34 cellular contexts compared by ENCODE assay signal in the genomic region with DNA sequence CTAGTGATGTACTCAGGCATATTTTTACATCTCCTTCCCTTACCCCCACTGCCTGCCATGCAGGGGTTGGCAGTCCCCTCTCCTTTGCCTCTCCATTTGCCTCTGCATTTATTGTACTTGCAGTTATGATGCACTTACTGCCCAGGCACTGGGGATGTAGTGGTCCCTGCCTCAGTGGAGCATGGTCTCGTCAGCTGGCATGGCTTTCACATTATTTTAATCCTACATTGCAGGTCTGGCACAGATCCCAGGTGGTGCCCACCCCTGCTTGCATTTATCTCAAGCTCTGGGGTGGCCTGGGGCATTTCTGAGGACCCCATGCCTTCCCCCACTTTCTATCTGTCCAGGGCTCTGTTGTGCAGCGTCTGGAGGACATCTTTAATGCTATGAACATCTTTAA. TPM values are rescaled to one million over a fixed set of nuclear protein-coding genes. Genes with fewer than 3 reads are reported as not detected.
"Had no signal": no experiment of that assay in that cellular context is flagged by ENCODE, and none has a peak within 500 bp of the region (broad histone marks: within the 10 kb centered on the region; RNA-seq: fewer than 3 reads in every experiment).

No MANE protein-coding gene starts in this region.

- H3K9me3 ChIP-seq: adrenal gland, body of pancreas, breast epithelium had no signal

- DNase-seq: activated B cell treated with CpG ODN at 0.5 μM for 24 hours; activated CD4-positive, alpha-beta memory T cell treated with anti-CD3 and anti-CD28 coated beads for 36 hours; activated CD4-positive, alpha-beta T cell treated with anti-CD3 and anti-CD28 coated beads for 4 hours; activated CD4-positive, alpha-beta T cell treated with anti-CD3 and anti-CD28 coated beads, Interleukin-2, amount 10 ng/mL, durations not matched to agents 24 days and 14 days; activated CD4-positive, alpha-beta T cell treated with anti-CD3 and anti-CD28 coated beads, Interleukin-2, amount 50 U/mL, for 1 hour; activated CD4-positive, alpha-beta T cell treated with anti-CD3 and anti-CD28 coated beads, Interleukin-2, amount 50 U/mL, for 4 hours; activated CD4-positive, CD25-positive, alpha-beta regulatory T cell treated with anti-CD3 and anti-CD28 coated beads, Interleukin-2, amount 50 U/mL, for 72 hours; activated CD8-positive, alpha-beta memory T cell treated with anti-CD3 and anti-CD28 coated beads, Interleukin-2, amount 50 U/mL, for 4 hours; activated CD8-positive, alpha-beta T cell treated with anti-CD3 and anti-CD28 coated beads for 36 hours; activated effector memory CD4-positive, alpha-beta T cell treated with anti-CD3 and anti-CD28 coated beads, Interleukin-2, amount 50 U/mL, for 16 hours; activated gamma-delta T cell treated with Interleukin-2 at 50 U/mL for 16 hours; activated naive CD4-positive, alpha-beta T cell; activated naive CD4-positive, alpha-beta T cell treated with anti-CD3 and anti-CD28 coated beads for 36 hours; activated naive CD4-positive, alpha-beta T cell treated with anti-CD3 and anti-CD28 coated beads, Interleukin-2, amount 50 U/mL, for 16 hours; activated naive CD8-positive, alpha-beta T cell treated with anti-CD3 and anti-CD28 coated beads for 36 hours; activated T-cell treated with anti-CD3 and anti-CD28 coated beads for 4 hours; activated T-cell treated with anti-CD3 and anti-CD28 coated beads, Interleukin-2, amount 50 U/mL, for 1 hour; activated T-cell treated with anti-CD3 and anti-CD28 coated beads, Interleukin-2, amount 50 U/mL, for 4 hours; activated T-cell treated with anti-CD3 and anti-CD28 coated beads, Interleukin-2, amount 50 U/mL, for 72 hours; adrenal gland; amniotic stem cell; body of pancreas; brain microvascular endothelial cell; central memory CD4-positive, alpha-beta T cell; T-cell; T-helper 17 cell; T1000 had no signal

- H3K4me1 Mint-ChIP-seq: activated CD4-positive, alpha-beta T cell treated with anti-CD3 and anti-CD28 coated beads, Interleukin-2, amount 10 ng/mL, durations not matched to agents 24 days and 14 days; activated T-helper 17 cell treated with anti-CD3 and anti-CD28 coated beads, Interleukin-2, amount 50 U/mL, for 72 hours had no signal

- H3K4me1 ChIP-seq: adrenal gland, body of pancreas, breast epithelium had no signal

- ATAC-seq: activated CD8-positive, alpha-beta T cell treated with anti-CD3 and anti-CD28 coated beads for 36 hours; activated naive CD4-positive, alpha-beta T cell treated with anti-CD3 and anti-CD28 coated beads, Interleukin-2, amount 50 U/mL, for 72 hours; activated T-cell treated with anti-CD3 and anti-CD28 coated beads, Interleukin-2, amount 50 U/mL, for 4 hours; activated T-cell treated with anti-CD3 and anti-CD28 coated beads, Interleukin-2, amount 50 U/mL, for 72 hours; activated T-helper 17 cell treated with anti-CD3 and anti-CD28 coated beads, Interleukin-2, amount 50 U/mL, for 72 hours; body of pancreas; T-cell; T-helper 17 cell had no signal

- H3K9me3 Mint-ChIP-seq: activated B cell treated with CpG ODN at 0.5 μM for 24 hours; activated CD4-positive, alpha-beta memory T cell treated with anti-CD3 and anti-CD28 coated beads for 36 hours; activated CD4-positive, alpha-beta T cell treated with anti-CD3 and anti-CD28 coated beads, Interleukin-2, amount 10 ng/mL, durations not matched to agents 24 days and 14 days; activated CD8-positive, alpha-beta T cell treated with anti-CD3 and anti-CD28 coated beads for 36 hours; activated naive CD4-positive, alpha-beta T cell treated with anti-CD3 and anti-CD28 coated beads for 36 hours; activated naive CD4-positive, alpha-beta T cell treated with anti-CD3 and anti-CD28 coated beads, Interleukin-2, amount 50 U/mL, for 72 hours; activated naive CD8-positive, alpha-beta T cell treated with anti-CD3 and anti-CD28 coated beads for 36 hours; activated T-cell treated with anti-CD3 and anti-CD28 coated beads, Interleukin-2, amount 50 U/mL, for 4 hours; activated T-cell treated with anti-CD3 and anti-CD28 coated beads, Interleukin-2, amount 50 U/mL, for 72 hours; activated T-helper 1 cell treated with anti-CD3 and anti-CD28 coated beads, Interleukin-12 subunit alpha, Interleukin-12 subunit beta, Interleukin-2, Interleukin-4 antibody, amounts not matched to agents 30 ng/mL and 10 ng/mL and 1 ng/mL, durations not matched to agents 14 hours and 24 hours and 36 hours; activated T-helper 17 cell treated with anti-CD3 and anti-CD28 coated beads, Interleukin-2, amount 50 U/mL, for 72 hours; T-cell had no signal

- H3K27ac Mint-ChIP-seq: activated B cell treated with CpG ODN at 0.5 μM for 24 hours; activated CD4-positive, alpha-beta memory T cell treated with anti-CD3 and anti-CD28 coated beads for 36 hours; activated CD4-positive, alpha-beta T cell treated with anti-CD3 and anti-CD28 coated beads, Interleukin-2, amount 10 ng/mL, durations not matched to agents 24 days and 14 days; activated CD8-positive, alpha-beta T cell treated with anti-CD3 and anti-CD28 coated beads for 36 hours; activated naive CD4-positive, alpha-beta T cell treated with anti-CD3 and anti-CD28 coated beads for 36 hours; activated naive CD4-positive, alpha-beta T cell treated with anti-CD3 and anti-CD28 coated beads, Interleukin-2, amount 50 U/mL, for 72 hours; activated naive CD8-positive, alpha-beta T cell treated with anti-CD3 and anti-CD28 coated beads for 36 hours; activated T-cell treated with anti-CD3 and anti-CD28 coated beads, Interleukin-2, amount 50 U/mL, for 72 hours; activated T-helper 1 cell treated with anti-CD3 and anti-CD28 coated beads, Interleukin-12 subunit alpha, Interleukin-12 subunit beta, Interleukin-2, Interleukin-4 antibody, amounts not matched to agents 30 ng/mL and 10 ng/mL and 1 ng/mL, durations not matched to agents 14 hours and 24 hours and 36 hours; activated T-helper 17 cell treated with anti-CD3 and anti-CD28 coated beads, Interleukin-2, amount 50 U/mL, for 72 hours; T-cell; T-helper 17 cell had no signal

- H3K4me3 ChIP-seq: adrenal gland, body of pancreas, breast epithelium had no signal

- FAIRE-seq: astrocyte, TTC549 had no signal

- H3K27ac ChIP-seq: adrenal gland, body of pancreas, brain microvascular endothelial cell, breast epithelium, VCaP had no signal

- H3K4me3 Mint-ChIP-seq: activated B cell treated with CpG ODN at 0.5 μM for 24 hours; activated CD4-positive, alpha-beta memory T cell treated with anti-CD3 and anti-CD28 coated beads for 36 hours; activated CD4-positive, alpha-beta T cell treated with anti-CD3 and anti-CD28 coated beads, Interleukin-2, amount 10 ng/mL, durations not matched to agents 24 days and 14 days; activated CD8-positive, alpha-beta T cell treated with anti-CD3 and anti-CD28 coated beads for 36 hours; activated naive CD4-positive, alpha-beta T cell treated with anti-CD3 and anti-CD28 coated beads for 36 hours; activated naive CD8-positive, alpha-beta T cell treated with anti-CD3 and anti-CD28 coated beads for 36 hours; activated T-cell treated with anti-CD3 and anti-CD28 coated beads, Interleukin-2, amount 50 U/mL, for 4 hours; activated T-cell treated with anti-CD3 and anti-CD28 coated beads, Interleukin-2, amount 50 U/mL, for 72 hours; activated T-helper 1 cell treated with anti-CD3 and anti-CD28 coated beads, Interleukin-12 subunit alpha, Interleukin-12 subunit beta, Interleukin-2, Interleukin-4 antibody, amounts not matched to agents 30 ng/mL and 10 ng/mL and 1 ng/mL, durations not matched to agents 14 hours and 24 hours and 36 hours; activated T-helper 17 cell treated with anti-CD3 and anti-CD28 coated beads, Interleukin-2, amount 50 U/mL, for 72 hours; T-cell; T-helper 17 cell had no signal

- H3K36me3 ChIP-seq: adrenal gland, brain microvascular endothelial cell, breast epithelium had no signal

- H3K27me3 ChIP-seq: adrenal gland, body of pancreas had no signal

- H3K36me3 Mint-ChIP-seq: activated CD4-positive, alpha-beta memory T cell treated with anti-CD3 and anti-CD28 coated beads for 36 hours; activated naive CD4-positive, alpha-beta T cell treated with anti-CD3 and anti-CD28 coated beads, Interleukin-2, amount 50 U/mL, for 72 hours; activated naive CD8-positive, alpha-beta T cell treated with anti-CD3 and anti-CD28 coated beads for 36 hours; T-cell had no signal

RNA-seq across cellular contexts. Expression of a gene that starts 23.2 kb away (rescaled TPM):
- total RNA-seq: activated B cell treated with CpG ODN at 0.5 μM for 24 hours; activated naive CD8-positive, alpha-beta T cell treated with anti-CD3 and anti-CD28 coated beads for 36 hours; activated T-helper 17 cell treated with anti-CD3 and anti-CD28 coated beads, Interleukin-2, amount 50 U/mL, for 72 hours; body of pancreas; T-helper 17 cell had no signal
